ENCODE assay signal across 9 cellular contexts in the genomic region with DNA sequence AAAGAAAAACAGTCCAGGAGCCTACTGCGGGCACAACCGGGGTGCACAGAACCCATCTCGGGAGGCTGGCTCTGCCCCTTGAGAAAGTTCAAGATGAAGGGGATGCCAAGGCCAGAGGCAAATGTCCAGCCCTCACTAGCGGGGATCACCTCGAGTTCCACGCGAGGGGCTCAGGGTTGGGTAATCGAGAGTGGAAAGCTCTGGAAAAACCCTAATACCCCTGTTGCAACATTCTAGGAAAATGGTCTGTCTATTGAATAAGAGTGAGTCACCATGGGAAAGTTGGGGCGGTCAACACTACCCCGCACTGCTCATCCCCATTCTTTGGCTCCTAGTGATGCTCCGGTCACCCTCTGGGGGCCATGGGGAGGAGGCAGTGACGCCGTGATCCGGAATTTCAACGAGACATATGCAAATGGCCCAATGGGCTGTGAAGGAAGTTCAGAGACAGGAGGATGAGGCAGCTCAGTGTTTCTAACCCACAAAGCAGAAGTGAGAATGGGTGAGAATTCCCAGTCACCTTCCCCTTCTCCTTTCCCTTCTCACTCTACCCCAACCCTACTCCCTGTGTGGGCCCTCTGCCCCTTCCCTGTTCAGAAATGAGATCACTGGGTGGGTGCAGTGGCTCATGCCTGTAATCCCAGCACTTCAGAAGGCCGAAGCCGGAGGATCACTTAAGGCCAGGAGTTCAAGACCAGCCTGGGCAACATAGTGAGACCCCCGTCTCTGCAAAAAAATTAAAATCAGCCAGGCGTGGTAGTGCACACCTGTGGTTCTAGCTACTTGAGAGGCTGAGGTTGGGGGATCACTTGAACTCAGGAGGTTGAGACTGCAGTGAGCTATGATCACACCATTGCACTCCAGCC. TPM values are rescaled to one million over a fixed set of nuclear protein-coding genes. Genes with fewer than 3 reads are reported as not detected.
DNase-seq lines count a peak whose midpoint lies in the region; ATAC-seq, FAIRE-seq and TF ChIP-seq lines count a peak whose summit lies in the region.
"Had no signal": no experiment of that assay in that cellular context is flagged by ENCODE, and none has a peak within 500 bp of the region (broad histone marks: within the 10 kb centered on the region; RNA-seq: fewer than 3 reads in every experiment).

No MANE protein-coding gene starts in this region.

- peak; percentile 28 for FAIRE-seq in A549 (lab: Jason Lieb, UNC)

- TF ChIP-seq RAD21 in A549 (conservative IDR thresholded peaks at IDR 0.05 in 1 of 2, IDR thresholded peaks at IDR 0.05 in 1 of 2) = peak; percentile 6 to 22; a peak in 3 of 5 replicates

- H3K4me3 ChIP-seq in A549 (0 out of 3 replicates have a peak overlapping the region, but pooled peaks have one; percentile 9), epithelial cell of esophagus (ENCODE audit: low read length) (no peak overlapping the region)

- peak overlapping the region; percentile 76 to 97 for H3K27ac ChIP-seq in A549

- ATAC-seq in A549 (peak; percentile 72 to 74), GM21390 (IDR thresholded peaks at IDR 0.05; ENCODE audit: unreplicated experiment) (peak; percentile 62), GM19324 (IDR thresholded peaks at IDR 0.05; ENCODE audit: low FRiP score, unreplicated experiment) (no peak), GM18519 (IDR thresholded peaks at IDR 0.05; ENCODE audit: low FRiP score, unreplicated experiment) (no peak)

- TF ChIP-seq POLR2A in A549 (IDR thresholded peaks at IDR 0.05; ENCODE audit: low read length) = no peak

- H3K9me3 ChIP-seq in A549 = no peaks in the 10 kb centered on the region

- H3K4me1 ChIP-seq in A549 = peaks cover 90% of the 10 kb centered on the region

- 20% methylated on average over 19 of the region's 19 CpGs for WGBS in A549 (ENCODE audit: missing lambda C conversion rate)

- TF ChIP-seq EP300 in A549 (IDR thresholded peaks at IDR 0.05) = peak; percentile 44 to 89; a peak in 3 of 5 replicates

- POLR2A ChIA-PET in A549 (lab: Yijun Ruan, JAX) = interaction anchor here (0.6 to 4.9 kb wide), 4 partner anchors 22 to 64 kb away, joined by 5 to 25 read pairs (median 10); a partner anchor contains a TSS

- H3K4me2 ChIP-seq in A549 = peak overlapping the region; percentile 72

- CTCF ChIA-PET in A549 (lab: Yijun Ruan, JAX) = interaction anchor here (1.4 to 4.9 kb wide), 5 partner anchors 9 to 85 kb away, joined by 3 to 49 read pairs (median 32); no protein-coding TSS in a partner anchor

- no peak for TF ChIP-seq CTCF in A549 (IDR thresholded peaks at IDR 0.05)
- no peak for TF ChIP-seq CTCF in epithelial cell of esophagus (IDR thresholded peaks at IDR 0.05; ENCODE audit: insufficient read depth, low read depth, low read length, missing control alignments)

- DNase-seq in A549 (ENCODE audit: low read depth in 1 of 2, low spot score in 1 of 2) (peak; percentile 94 to 96), KBM-7 (peak; percentile 54), epithelial cell of esophagus (ENCODE audit: low read depth) (peak; percentile 96), NCI-H2227 (lab: John Stamatoyannopoulos, UW; ENCODE audit: unreplicated experiment) (no peak)
- no peak for DNase-seq in effector CD8-positive, alpha-beta T cell (lab: John Stamatoyannopoulos, UW)
- DNase-seq: CD8-positive, alpha-beta memory T cell had no signal

- in situ Hi-C loops in KBM-7 (cut with MboI; ENCODE audit: low pct_unique_long_range_greater_than_20kb, low sequenced_read_pairs) = no loop called here

TF ChIP-seq in A549, 52 proteins besides CTCF, POLR2A, EP300 and RAD21 (continues in another document):
- peak; percentile 95 to 98 for TF ChIP-seq CEBPB (IDR thresholded peaks at IDR 0.05)
- TF ChIP-seq MYC (IDR thresholded peaks at IDR 0.05; ENCODE audit: borderline replicate concordance, low read length) = peak; percentile 57; the same call in 1 of the 2 replicates
- 0 out of 2 replicates have a peak, but pooled peaks have one; percentile 28 for TF ChIP-seq EHF (CRISPR knock-in tag; IDR thresholded peaks at IDR 0.05)
- no peak for TF ChIP-seq RNF2 (IDR thresholded peaks at IDR 0.05; ENCODE audit: borderline replicate concordance, low read depth)
- no peak for TF ChIP-seq NFE2L2 (conservative IDR thresholded peaks at IDR 0.05; ENCODE audit: low read length)
- no peak for TF ChIP-seq NPAS2 (CRISPR knock-in tag; IDR thresholded peaks at IDR 0.05; ENCODE audit: borderline replicate concordance)
- peak; percentile 87; the same call in 1 of the 2 replicates for TF ChIP-seq GATA3 (IDR thresholded peaks at IDR 0.05; ENCODE audit: borderline replicate concordance)
- TF ChIP-seq HOXB13 (CRISPR knock-in tag; IDR thresholded peaks at IDR 0.05; ENCODE audit: low read depth) = no peak
- no peak for TF ChIP-seq POLR2AphosphoS2 (conservative IDR thresholded peaks at IDR 0.05; ENCODE audit: low read length)
- TF ChIP-seq HEYL (CRISPR knock-in tag; IDR thresholded peaks at IDR 0.05) = peak; percentile 78; the same call in 1 of the 2 replicates
- TF ChIP-seq FOSL2 (IDR thresholded peaks at IDR 0.05) = peak; percentile 95
- peak; percentile 98 for TF ChIP-seq FOSL2 (CRISPR knock-in tag; IDR thresholded peaks at IDR 0.05)
- TF ChIP-seq SREBF2 (IDR thresholded peaks at IDR 0.05) = no peak
- TF ChIP-seq ZNF302 (CRISPR knock-in tag; IDR thresholded peaks at IDR 0.05) = no peak
- TF ChIP-seq, protein P1, sequence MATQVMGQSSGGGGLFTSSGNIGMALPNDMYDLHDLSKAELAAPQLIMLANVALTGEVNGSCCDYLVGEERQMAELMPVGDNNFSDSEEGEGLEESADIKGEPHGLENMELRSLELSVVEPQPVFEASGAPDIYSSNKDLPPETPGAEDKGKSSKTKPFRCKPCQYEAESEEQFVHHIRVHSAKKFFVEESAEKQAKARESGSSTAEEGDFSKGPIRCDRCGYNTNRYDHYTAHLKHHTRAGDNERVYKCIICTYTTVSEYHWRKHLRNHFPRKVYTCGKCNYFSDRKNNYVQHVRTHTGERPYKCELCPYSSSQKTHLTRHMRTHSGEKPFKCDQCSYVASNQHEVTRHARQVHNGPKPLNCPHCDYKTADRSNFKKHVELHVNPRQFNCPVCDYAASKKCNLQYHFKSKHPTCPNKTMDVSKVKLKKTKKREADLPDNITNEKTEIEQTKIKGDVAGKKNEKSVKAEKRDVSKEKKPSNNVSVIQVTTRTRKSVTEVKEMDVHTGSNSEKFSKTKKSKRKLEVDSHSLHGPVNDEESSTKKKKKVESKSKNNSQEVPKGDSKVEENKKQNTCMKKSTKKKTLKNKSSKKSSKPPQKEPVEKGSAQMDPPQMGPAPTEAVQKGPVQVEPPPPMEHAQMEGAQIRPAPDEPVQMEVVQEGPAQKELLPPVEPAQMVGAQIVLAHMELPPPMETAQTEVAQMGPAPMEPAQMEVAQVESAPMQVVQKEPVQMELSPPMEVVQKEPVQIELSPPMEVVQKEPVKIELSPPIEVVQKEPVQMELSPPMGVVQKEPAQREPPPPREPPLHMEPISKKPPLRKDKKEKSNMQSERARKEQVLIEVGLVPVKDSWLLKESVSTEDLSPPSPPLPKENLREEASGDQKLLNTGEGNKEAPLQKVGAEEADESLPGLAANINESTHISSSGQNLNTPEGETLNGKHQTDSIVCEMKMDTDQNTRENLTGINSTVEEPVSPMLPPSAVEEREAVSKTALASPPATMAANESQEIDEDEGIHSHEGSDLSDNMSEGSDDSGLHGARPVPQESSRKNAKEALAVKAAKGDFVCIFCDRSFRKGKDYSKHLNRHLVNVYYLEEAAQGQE (IDR thresholded peaks at IDR 0.05) = no peak
- no peak for TF ChIP-seq ESRRA (IDR thresholded peaks at IDR 0.05; ENCODE audit: borderline replicate concordance, low read length)
- TF ChIP-seq CHD4 (IDR thresholded peaks at IDR 0.05; ENCODE audit: borderline replicate concordance) = no peak
- TF ChIP-seq FOSB (CRISPR knock-in tag; IDR thresholded peaks at IDR 0.05) = no peak
- TF ChIP-seq HOXB5 (CRISPR knock-in tag; IDR thresholded peaks at IDR 0.05) = peak; percentile 64; the same call in 1 of the 2 replicates
- 0 out of 2 replicates have a peak, but pooled peaks have one; percentile 54 for TF ChIP-seq TP53 (CRISPR knock-in tag; IDR thresholded peaks at IDR 0.05)
- TF ChIP-seq, protein P2, sequence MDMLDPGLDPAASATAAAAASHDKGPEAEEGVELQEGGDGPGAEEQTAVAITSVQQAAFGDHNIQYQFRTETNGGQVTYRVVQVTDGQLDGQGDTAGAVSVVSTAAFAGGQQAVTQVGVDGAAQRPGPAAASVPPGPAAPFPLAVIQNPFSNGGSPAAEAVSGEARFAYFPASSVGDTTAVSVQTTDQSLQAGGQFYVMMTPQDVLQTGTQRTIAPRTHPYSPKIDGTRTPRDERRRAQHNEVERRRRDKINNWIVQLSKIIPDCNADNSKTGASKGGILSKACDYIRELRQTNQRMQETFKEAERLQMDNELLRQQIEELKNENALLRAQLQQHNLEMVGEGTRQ (IDR thresholded peaks at IDR 0.05) = no peak
- TF ChIP-seq, protein P3, sequence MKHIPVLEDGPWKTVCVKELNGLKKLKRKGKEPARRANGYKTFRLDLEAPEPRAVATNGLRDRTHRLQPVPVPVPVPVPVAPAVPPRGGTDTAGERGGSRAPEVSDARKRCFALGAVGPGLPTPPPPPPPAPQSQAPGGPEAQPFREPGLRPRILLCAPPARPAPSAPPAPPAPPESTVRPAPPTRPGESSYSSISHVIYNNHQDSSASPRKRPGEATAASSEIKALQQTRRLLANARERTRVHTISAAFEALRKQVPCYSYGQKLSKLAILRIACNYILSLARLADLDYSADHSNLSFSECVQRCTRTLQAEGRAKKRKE (CRISPR knock-in tag; IDR thresholded peaks at IDR 0.05; ENCODE audit: low read depth) = peak; percentile 40; the same call in 1 of the 2 replicates
- TF ChIP-seq HDAC2 (IDR thresholded peaks at IDR 0.05) = no peak
- TF ChIP-seq CBX8 (IDR thresholded peaks at IDR 0.05) = no peak
- peak; percentile 30; the same call in 1 of the 2 replicates for TF ChIP-seq RFX5 (IDR thresholded peaks at IDR 0.05)
- no peak for TF ChIP-seq ZC3H11A (IDR thresholded peaks at IDR 0.05)

RNA-seq across cellular contexts. Expression of a gene that starts 22.4 kb away (rescaled TPM):
- polyA plus RNA-seq in A549 (2011; rRNA removed) = 13.3 and 14.7 TPM in 2 replicates
- polyA plus RNA-seq in A549 (2012; cell fraction: cytosol; rRNA removed) = 16.7 and 27.8 TPM in 2 replicates
- 32.8 and 41.8 TPM in 2 replicates for polyA plus RNA-seq in A549 (2012; cell fraction: nucleus; rRNA removed)
- 10.9 to 13.5 TPM (median 11.5 TPM) in 3 replicates for polyA plus RNA-seq in A549 (2017; fragmentation: RNase III; extraction: RNeasy Plus Mini Kit Qiagen cat#74134 plus additional on column Dnase treatment)
- 19.8 and 19.9 TPM in 2 replicates for polyA minus RNA-seq in A549 (2011; rRNA and poly(A)+ RNA removed)

RNA-seq across cellular contexts. Expression of a gene that starts 41.0 kb away (rescaled TPM):
- polyA plus RNA-seq in A549 (2011; rRNA removed) (29.5 and 29.6 TPM in 2 replicates), A549 (2017; fragmentation: RNase III; extraction: RNeasy Plus Mini Kit Qiagen cat#74134 plus additional on column Dnase treatment) (23.4 to 27.0 TPM (median 23.7 TPM) in 3 replicates)
- 41.5 and 50.7 TPM in 2 replicates for polyA plus RNA-seq in A549 (2012; cell fraction: cytosol; rRNA removed)
- polyA plus RNA-seq in A549 (2012; cell fraction: nucleus; rRNA removed) = 111 and 113 TPM in 2 replicates
- 40.0 and 45.8 TPM in 2 replicates for polyA minus RNA-seq in A549 (2011; rRNA and poly(A)+ RNA removed)

Comparison
In these comparisons a context has a peak if more than half of its experiments do, and no peak if none do; other contexts are left out.
1. ATAC-seq: peak in A549 (2 of 2) and GM21390 (single experiment); none in GM19324 (single experiment) and GM18519 (single experiment).
2. DNase-seq: peak in A549 (2 of 2), KBM-7 (single experiment) and epithelial cell of esophagus (single experiment); none in NCI-H2227 (single experiment) and effector CD8-positive, alpha-beta T cell (single experiment).